8 cellular contexts compared by ENCODE assay signal in the genomic region with DNA sequence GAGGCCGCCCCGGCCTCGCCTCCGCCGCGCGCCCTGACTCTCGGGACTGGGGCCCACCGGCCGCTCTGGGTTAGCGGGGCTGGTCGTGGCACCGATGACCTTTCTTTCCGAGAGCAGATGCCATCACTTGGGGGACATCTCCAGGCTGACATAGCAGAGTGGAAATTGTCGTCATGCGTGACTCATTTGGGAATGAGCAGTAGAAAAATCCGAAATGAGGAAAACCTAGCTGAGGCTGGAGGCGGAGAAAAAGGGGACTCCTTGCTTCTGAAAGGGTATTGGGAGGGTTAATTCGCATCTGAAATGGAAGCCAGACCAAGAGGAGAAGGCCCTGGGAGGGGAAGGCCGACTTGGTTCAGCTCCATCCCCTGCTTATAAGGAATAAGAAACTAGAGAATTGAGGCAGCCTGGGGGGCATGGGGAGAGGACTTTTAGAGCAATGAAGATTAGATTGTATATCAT. TPM values are rescaled to one million over a fixed set of nuclear protein-coding genes. Genes with fewer than 3 reads are reported as not detected.
DNase-seq lines count a peak whose midpoint lies in the region; TF ChIP-seq lines count a peak whose summit lies in the region.

No MANE protein-coding gene starts in this region.

- peaks cover 16% of the 10 kb centered on the region for H3K4me1 Mint-ChIP-seq in progenitor cell of endocrine pancreas (ENCODE audit: low read depth)

- peak overlapping the region in 2 of 4 donors; percentile 28 to 57 for H3K27ac ChIP-seq in Peyer's patch

- H3K27me3 Mint-ChIP-seq in progenitor cell of endocrine pancreas: peaks cover 38% of the 10 kb centered on the region

- H3K36me3 Mint-ChIP-seq in progenitor cell of endocrine pancreas (ENCODE audit: insufficient read depth): no peaks in the 10 kb centered on the region

- no peaks in the 10 kb centered on the region for H3K36me3 ChIP-seq in Peyer's patch

- H3K27ac Mint-ChIP-seq in progenitor cell of endocrine pancreas: peak overlapping the region; percentile 96

- H3K9me3 Mint-ChIP-seq in progenitor cell of endocrine pancreas (ENCODE audit: low read depth): no peaks in the 10 kb centered on the region

- no peaks in the 10 kb centered on the region for H3K27me3 ChIP-seq in Peyer's patch

- peak overlapping the region; percentile 86 for H3K4me3 Mint-ChIP-seq in progenitor cell of endocrine pancreas (ENCODE audit: low read depth)

- peaks cover 0 to 7% (median 0%) of the 10 kb centered on the region in 4 donors for H3K4me1 ChIP-seq in Peyer's patch

- H3K9me3 ChIP-seq in Peyer's patch: no peaks in the 10 kb centered on the region

- TF ChIP-seq CTCF in Peyer's patch (IDR thresholded peaks at IDR 0.05) (no peak), epithelial cell of proximal tubule (conservative IDR thresholded peaks at IDR 0.05; ENCODE audit: low read depth, low read length) (no peak), progenitor cell of endocrine pancreas (IDR thresholded peaks at IDR 0.05; ENCODE audit: unreplicated experiment) (no peak)

- DNase-seq in DMS 273 (lab: John Stamatoyannopoulos, UW; ENCODE audit: unreplicated experiment): peak; percentile 68
- no peak for DNase-seq in DMS 273 treated with DMSO at 0.1 percent for 48 hours (lab: John Stamatoyannopoulos, UW)
- no peak for DNase-seq in Peyer's patch
- no peak for DNase-seq in epithelial cell of proximal tubule (ENCODE audit: low read depth)
- no peak for DNase-seq in progenitor cell of endocrine pancreas (ENCODE audit: low spot score, unreplicated experiment)
- DNase-seq in stimulated activated CD4-positive, alpha-beta T cell treated with anti-CD3 and anti-CD28 coated beads, Interleukin-4, amount 100 ng/mL, for 24 hours: no peak
- no peak for DNase-seq in NCI-H1436 (lab: John Stamatoyannopoulos, UW)
- DNase-seq in NCI-H1417 treated with DMSO at 0.1 percent for 48 hours (lab: John Stamatoyannopoulos, UW): no peak

- H3K4me3 ChIP-seq in Peyer's patch (peak overlapping the region; percentile 43 to 90 (median 57)), epithelial cell of proximal tubule (ENCODE audit: low read depth, low read length) (peak overlapping the region; percentile 90)

- no peak for TF ChIP-seq POLR2A in Peyer's patch (IDR thresholded peaks at IDR 0.05)

RNA-seq across cellular contexts. Expression of a gene that starts 0.4 kb away (rescaled TPM):
- total RNA-seq in Peyer's patch (10 to 100 TPM in 3 of 4 donors, 1 to 10 TPM in 1; 5.8 to 77.6 (median 34.3) TPM), epithelial cell of proximal tubule (6.3 and 7.5 TPM in 2 replicates), progenitor cell of endocrine pancreas (14.5 and 18.0 TPM in 2 replicates)
